In genomic region chr2:203739351-203739750, GRCh38 we compare ENCODE assay signal across 1 cellular context.
TF ChIP-seq lines count a peak whose summit lies in the region.

No MANE protein-coding gene starts in this region.

TF ChIP-seq in GM23338, 12 proteins besides CTCF, POLR2A, EP300 and RAD21 (continued from another document):
- TF ChIP-seq ZNF462 (CRISPR knock-in tag; IDR thresholded peaks at IDR 0.05) (no peak), EZH2phosphoT487 (IDR thresholded peaks at IDR 0.05; ENCODE audit: unreplicated experiment) (no peak), ETS1 (IDR thresholded peaks at IDR 0.05) (no peak), EZH2 (IDR thresholded peaks at IDR 0.05; ENCODE audit: low read depth, unreplicated experiment) (no peak), CREB1 (CRISPR knock-in tag; IDR thresholded peaks at IDR 0.05; ENCODE audit: low read depth) (no peak), STAT1 (IDR thresholded peaks at IDR 0.05; ENCODE audit: unreplicated experiment) (no peak), REST (IDR thresholded peaks at IDR 0.05; ENCODE audit: unreplicated experiment) (no peak)
